ENCODE assay signal across 8 cellular contexts in the genomic region with DNA sequence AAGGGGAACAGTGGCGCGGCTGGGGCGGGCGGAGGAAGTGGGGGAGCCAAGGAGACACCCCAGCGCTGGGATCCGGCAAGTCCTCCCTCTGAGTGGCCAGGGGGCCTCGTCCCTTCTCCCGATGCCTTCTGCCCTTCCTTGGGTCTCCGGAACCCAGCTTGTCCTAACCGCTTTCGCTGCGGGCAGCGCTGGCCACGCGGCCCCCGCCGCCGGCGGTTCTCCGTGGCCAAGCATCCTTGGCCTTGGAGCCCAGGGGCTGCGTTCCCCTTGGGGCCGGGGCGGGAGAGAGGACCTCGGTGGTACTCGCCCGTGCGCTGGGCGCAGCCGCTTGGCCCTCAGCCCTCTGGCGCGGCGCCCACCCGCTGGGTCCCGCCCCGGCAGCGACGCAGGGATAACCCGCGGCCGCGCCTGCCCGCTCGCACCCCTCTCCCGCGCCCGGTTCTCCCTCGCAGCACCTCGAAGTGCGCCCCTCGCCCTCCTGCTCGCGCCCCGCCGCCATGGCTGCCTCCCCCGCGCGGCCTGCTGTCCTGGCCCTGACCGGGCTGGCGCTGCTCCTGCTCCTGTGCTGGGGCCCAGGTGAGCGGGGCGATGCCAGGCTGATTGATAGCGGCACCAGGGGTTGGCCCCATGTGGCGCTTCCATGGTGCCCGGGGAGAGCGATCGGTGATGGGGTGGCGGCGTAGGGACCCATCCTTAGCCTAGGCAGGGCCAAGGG.
DNase-seq lines count a peak whose midpoint lies in the region; ATAC-seq, FAIRE-seq and TF ChIP-seq lines count a peak whose summit lies in the region.

No MANE protein-coding gene starts in this region.

- no peak overlapping the region for H3K27ac ChIP-seq in endothelial cell of umbilical vein (ENCODE audit: insufficient read depth, low read depth, low read length)

- FAIRE-seq in endothelial cell of umbilical vein (lab: Jason Lieb, UNC) = no peak

- peaks cover 0 to 4% of the 10 kb centered on the region in 2 donors for H3K36me3 Mint-ChIP-seq in naive B cell
- H3K36me3 Mint-ChIP-seq in type B pancreatic cell = no peaks in the 10 kb centered on the region

- H2AFZ ChIP-seq in endothelial cell of umbilical vein (ENCODE audit: low read depth, low read length) = no peak overlapping the region

- H3K9me3 ChIP-seq in endothelial cell of umbilical vein (replicated peaks; ENCODE audit: control insufficient read depth, insufficient read depth, low read length) (no peaks in the 10 kb centered on the region), MG63 (no peaks in the 10 kb centered on the region)

- intact Hi-C loops in endothelial cell of umbilical vein (cut with micrococcal nuclease) = no loop called here

- no peak overlapping the region for H3K9ac ChIP-seq in endothelial cell of umbilical vein (replicated peaks; ENCODE audit: extremely low read depth, insufficient read depth, low read length)

- H3K4me3 Mint-ChIP-seq in naive B cell = peak overlapping the region; percentile 37 to 90 (median 79)
- H3K4me3 Mint-ChIP-seq in type B pancreatic cell = peak overlapping the region; percentile 70

- dilution Hi-C loops in endothelial cell of umbilical vein (cut with MboI; ENCODE audit: extremely low pct_ligation_motif_present, low sequenced_read_pairs) = no loop called here

- peak; percentile 34 to 53 for ATAC-seq in naive B cell (ENCODE audit: low read depth in 2 of 2)
- no peak for ATAC-seq in GM21619 (IDR thresholded peaks at IDR 0.05; ENCODE audit: unreplicated experiment)

- no peak overlapping the region for H3K4me2 ChIP-seq in endothelial cell of umbilical vein (ENCODE audit: insufficient read depth, low read length)

- H3K36me3 ChIP-seq in endothelial cell of umbilical vein (ENCODE audit: control insufficient read depth in 2 of 2, extremely low read depth in 1 of 2, insufficient read depth in 2 of 2, low read length in 2 of 2) = no peaks in the 10 kb centered on the region
- H3K36me3 ChIP-seq in MG63 = no peaks in the 10 kb centered on the region

- peak; percentile 19 for DNase-seq in activated CD4-positive, alpha-beta T cell treated with anti-CD3 and anti-CD28 coated beads for 48 hours
- no peak for DNase-seq in activated CD4-positive, alpha-beta T cell treated with anti-CD3 and anti-CD28 coated beads, Interleukin-2, amount 50 U/mL, for 48 hours
- DNase-seq in endothelial cell of umbilical vein (ENCODE audit: low read depth, low spot score) (no peak), naive B cell (peak; percentile 1), type B pancreatic cell (ENCODE audit: extremely low spot score, unreplicated experiment) (no peak), globus pallidus (ENCODE audit: low spot score) (no peak), MG63 (no peak)

- H3K4me3 ChIP-seq in endothelial cell of umbilical vein (replicated peaks in 1 of 3; ENCODE audit: insufficient read depth in 1 of 3, low read depth in 1 of 3, low read length in 3 of 3) (no peak overlapping the region), MG63 (no peak overlapping the region)

- H3K4me1 ChIP-seq in endothelial cell of umbilical vein (ENCODE audit: control insufficient read depth, extremely low read depth, insufficient read depth, low read length) = no peaks in the 10 kb centered on the region

- H3K9me1 ChIP-seq in endothelial cell of umbilical vein (replicated peaks; ENCODE audit: control insufficient read depth, extremely low read depth, insufficient read depth, low read length) = no peaks in the 10 kb centered on the region

- BruUV-seq in endothelial cell of umbilical vein (replicated peaks; lab: Mats Ljungman, UMichigan) = no TSS peak

- H3K4me1 Mint-ChIP-seq in naive B cell (peaks cover 14 to 31% (median 29%) of the 10 kb centered on the region in 3 donors), type B pancreatic cell (ENCODE audit: unreplicated experiment) (peaks cover 13% of the 10 kb centered on the region)

- H3K27ac Mint-ChIP-seq in naive B cell (peak overlapping the region in 1 of 6 donors; percentile 82), type B pancreatic cell (no peak overlapping the region)

- TF ChIP-seq CTCF in endothelial cell of umbilical vein (IDR thresholded peaks at IDR 0.05; ENCODE audit: extremely low read depth in 1 of 2, insufficient read depth in 1 of 2, low read depth in 1 of 2, low read length in 2 of 2) (no peak), type B pancreatic cell (conservative IDR thresholded peaks at IDR 0.05) (no peak)

- TF ChIP-seq POLR2A in endothelial cell of umbilical vein (IDR thresholded peaks at IDR 0.05; ENCODE audit: low read depth, low read length) = no peak

- POLR2A ChIA-PET in endothelial cell of umbilical vein (lab: Charles Lee) = no interaction called here

- CTCF ChIA-PET in endothelial cell of umbilical vein (lab: Charles Lee) = no interaction called here

- H3K79me2 ChIP-seq in endothelial cell of umbilical vein (ENCODE audit: control insufficient read depth, insufficient read depth, low read length) = no peaks in the 10 kb centered on the region

- no peaks in the 10 kb centered on the region for H3K9me3 Mint-ChIP-seq in naive B cell
- peaks cover 10% of the 10 kb centered on the region for H3K9me3 Mint-ChIP-seq in type B pancreatic cell

- H4K20me1 ChIP-seq in endothelial cell of umbilical vein (replicated peaks; ENCODE audit: control insufficient read depth, extremely low read depth, insufficient read depth, low read length) = no peaks in the 10 kb centered on the region

- peaks cover 44 to 63% (median 54%) of the 10 kb centered on the region in 3 donors for H3K27me3 Mint-ChIP-seq in naive B cell
- peaks cover 35% of the 10 kb centered on the region for H3K27me3 Mint-ChIP-seq in type B pancreatic cell

- H3K27me3 ChIP-seq in endothelial cell of umbilical vein (ENCODE audit: control insufficient read depth in 2 of 2, insufficient read depth in 2 of 2, low read length in 2 of 2) = peaks cover 7 to 11% of the 10 kb centered on the region in 2 experiments
- no peaks in the 10 kb centered on the region for H3K27me3 ChIP-seq in MG63

TF ChIP-seq in endothelial cell of umbilical vein, 7 proteins besides CTCF, POLR2A, EP300 and RAD21:
- TF ChIP-seq GATA2 (IDR thresholded peaks at IDR 0.05; ENCODE audit: insufficient read depth, insufficient read length, low read depth, low read length) = no peak
- TF ChIP-seq EZH2 (IDR thresholded peaks at IDR 0.05; ENCODE audit: borderline replicate concordance, low read depth, low read length, severe bottlenecking) = peak; percentile 44

Comparison
In these comparisons a context has a peak if more than half of its experiments do, and no peak if none do; other contexts are left out.
1. DNase-seq: peak in activated CD4-positive, alpha-beta T cell treated with anti-CD3 and anti-CD28 coated beads for 48 hours (single experiment) and naive B cell (single experiment); none in activated CD4-positive, alpha-beta T cell treated with anti-CD3 and anti-CD28 coated beads, Interleukin-2, amount 50 U/mL, for 48 hours (0 of 2), endothelial cell of umbilical vein (single experiment), type B pancreatic cell (single experiment), globus pallidus (single experiment) and MG63 (single experiment).